In genomic region chr15:89802231-89802928, GRCh38 we compare ENCODE assay signal across 31 cellular contexts. TPM values are rescaled to one million over a fixed set of nuclear protein-coding genes. Genes with fewer than 3 reads are reported as not detected.
DNase-seq lines count a peak whose midpoint lies in the region; ATAC-seq and TF ChIP-seq lines count a peak whose summit lies in the region.
"Had no signal": no experiment of that assay in that cellular context is flagged by ENCODE, and none has a peak within 500 bp of the region (broad histone marks: within the 10 kb centered on the region; RNA-seq: fewer than 3 reads in every experiment).

No MANE protein-coding gene starts in this region.

- no peak overlapping the region for H4K91ac ChIP-seq in IMR-90 (ENCODE audit: insufficient read depth, low read depth, low read length)

- TF ChIP-seq CTCF in SK-N-SH (IDR thresholded peaks at IDR 0.05) (no peak), IMR-90 (conservative IDR thresholded peaks at IDR 0.05; ENCODE audit: low read depth, low read length) (no peak), body of pancreas (IDR thresholded peaks at IDR 0.05) (no peak), neural progenitor cell (IDR thresholded peaks at IDR 0.05) (no peak), upper lobe of left lung (IDR thresholded peaks at IDR 0.05) (no peak)

- intact Hi-C loops in IMR-90 (cut with micrococcal nuclease) (no loop called here), body of pancreas (cut with DNase I) (no loop called here)

- H3K9ac ChIP-seq in SK-N-SH (no peak overlapping the region), IMR-90 (ENCODE audit: low read depth, low read length) (no peak overlapping the region), neural progenitor cell (no peak overlapping the region)

- DNase-seq in SK-N-SH (peak; percentile 24), IMR-90 (no peak), body of pancreas (no peak), neural progenitor cell (ENCODE audit: low spot score) (no peak), upper lobe of left lung (no peak), islet precursor cell (no peak)
- DNase-seq in stimulated activated CD4-positive, alpha-beta T cell treated with anti-CD3 and anti-CD28 coated beads, Interleukin-4, amount 100 ng/mL, for 4 hours: no peak
- DNase-seq: activated CD8-positive, alpha-beta T cell treated with anti-CD3 and anti-CD28 coated beads for 36 hours; AML-193; caudate nucleus; CD8-positive, alpha-beta memory T cell; cortex of kidney; esophagus squamous epithelium; foreskin melanocyte; KG1; mesendoderm; MV-4-11; NCI-H510A; NK-92 treated with Interleukin-12 subunit alpha and Interleukin-12 subunit beta, amount 100 ng/mL, for 24 hours; stimulated activated CD8-positive, alpha-beta memory T cell treated with anti-CD3 and anti-CD28 coated beads, Interleukin-4, amount 100 ng/mL, for 48 hours; transverse colon had no signal

- no peak overlapping the region for H3K4ac ChIP-seq in IMR-90 (ENCODE audit: low read depth, low read length)

- H3K14ac ChIP-seq in IMR-90 (replicated peaks; ENCODE audit: low read depth, low read length): no peak overlapping the region

- ATAC-seq in SK-N-SH treated with all-trans-retinoic acid at 6 μM for 48 hours (no peak), IMR-90 (ENCODE audit: low read depth) (no peak), body of pancreas (no peak), upper lobe of left lung (ENCODE audit: low FRiP score in 2 of 2) (no peak)
- ATAC-seq: activated CD8-positive, alpha-beta T cell treated with anti-CD3 and anti-CD28 coated beads for 36 hours; activated T-helper 17 cell treated with anti-CD3 and anti-CD28 coated beads, Interleukin-2, amount 50 U/mL, for 72 hours; left lobe of liver; Panc1; psoas muscle had no signal

- H3K4me3 Mint-ChIP-seq in neural progenitor cell: no peak overlapping the region
- H3K4me3 Mint-ChIP-seq: activated CD8-positive, alpha-beta T cell treated with anti-CD3 and anti-CD28 coated beads for 36 hours; activated naive CD8-positive, alpha-beta T cell; activated T-helper 17 cell treated with anti-CD3 and anti-CD28 coated beads, Interleukin-2, amount 50 U/mL, for 72 hours; CD8-positive, alpha-beta memory T cell; T-helper 2 cell treated with Interferon-gamma antibody and Interleukin-4, amounts not matched to agents 5 μg/mL and 100 μg/mL, for 36 hours had no signal

- H3K36me3 ChIP-seq in SK-N-SH (replicated peaks in 1 of 2; ENCODE audit: control insufficient read depth in 1 of 2, insufficient read depth in 2 of 2, low read length in 1 of 2) (peaks cover 0 to 13% of the 10 kb centered on the region in 2 experiments), IMR-90 (ENCODE audit: control insufficient read depth, insufficient read depth, low read length) (peaks cover 64% of the 10 kb centered on the region), body of pancreas (replicated peaks in 1 of 2; ENCODE audit: insufficient read depth in 1 of 2, low read depth in 2 of 2) (peaks cover 5 to 15% of the 10 kb centered on the region in 2 donors), neural progenitor cell (no peaks in the 10 kb centered on the region), upper lobe of left lung (peaks cover 0 to 27% (median 2%) of the 10 kb centered on the region in 4 donors)
- H3K36me3 ChIP-seq: esophagus squamous epithelium, transverse colon had no signal

- peaks cover 12% of the 10 kb centered on the region for H3K27me3 Mint-ChIP-seq in neural progenitor cell (ENCODE audit: insufficient read depth, low read depth)
- H3K27me3 Mint-ChIP-seq: activated naive CD8-positive, alpha-beta T cell had no signal

- H3K27ac Mint-ChIP-seq in neural progenitor cell: peak overlapping the region; percentile 48
- H3K27ac Mint-ChIP-seq: activated CD8-positive, alpha-beta T cell treated with anti-CD3 and anti-CD28 coated beads for 36 hours; activated naive CD8-positive, alpha-beta T cell; activated T-helper 17 cell treated with anti-CD3 and anti-CD28 coated beads, Interleukin-2, amount 50 U/mL, for 72 hours; CD8-positive, alpha-beta memory T cell; T-helper 2 cell treated with Interferon-gamma antibody and Interleukin-4, amounts not matched to agents 5 μg/mL and 100 μg/mL, for 36 hours had no signal

- dilution Hi-C loops in IMR-90 (cut with HindIII; ENCODE audit: low sequenced_read_pairs, unreplicated experiment): no loop called here

- H3K9me3 Mint-ChIP-seq in neural progenitor cell: no peaks in the 10 kb centered on the region
- H3K9me3 Mint-ChIP-seq: activated CD8-positive, alpha-beta T cell treated with anti-CD3 and anti-CD28 coated beads for 36 hours; CD8-positive, alpha-beta memory T cell; T-helper 2 cell treated with Interferon-gamma antibody and Interleukin-4, amounts not matched to agents 5 μg/mL and 100 μg/mL, for 36 hours had no signal

- peak overlapping the region; percentile 31 for H2AK9ac ChIP-seq in IMR-90 (replicated peaks; ENCODE audit: low read depth, low read length, poor library complexity)

- in situ Hi-C loops in IMR-90 (cut with MboI; ENCODE audit: low sequenced_read_pairs): no loop called here

- no peak overlapping the region for H3K4me3 ChIP-seq in SK-N-SH (ENCODE audit: low read depth in 2 of 2, low read length in 1 of 2)
- no peak overlapping the region for H3K4me3 ChIP-seq in IMR-90 (ENCODE audit: insufficient read depth, low read depth, low read length)
- no peak overlapping the region for H3K4me3 ChIP-seq in body of pancreas
- H3K4me3 ChIP-seq in neural progenitor cell: no peak overlapping the region
- H3K4me3 ChIP-seq in upper lobe of left lung: no peak overlapping the region
- H3K4me3 ChIP-seq: A549, esophagus squamous epithelium, psoas muscle, SK-N-MC, transverse colon had no signal

- TF ChIP-seq EP300 in SK-N-SH (IDR thresholded peaks at IDR 0.05; ENCODE audit: borderline replicate concordance in 1 of 2, low read depth in 1 of 2, low read length in 1 of 2) (no peak), upper lobe of left lung (IDR thresholded peaks at IDR 0.05) (no peak)

- H3K36me3 Mint-ChIP-seq in neural progenitor cell: no peaks in the 10 kb centered on the region
- H3K36me3 Mint-ChIP-seq: activated naive CD8-positive, alpha-beta T cell; CD8-positive, alpha-beta memory T cell had no signal

- H3K27ac ChIP-seq in SK-N-SH (ENCODE audit: low read depth in 2 of 2, low read length in 1 of 2) (no peak overlapping the region), IMR-90 (ENCODE audit: insufficient read depth, low read length) (no peak overlapping the region), body of pancreas (peak overlapping the region in 3 of 4 donors; percentile 85 to 86 (median 86)), neural progenitor cell (no peak overlapping the region), upper lobe of left lung (no peak overlapping the region)
- H3K27ac ChIP-seq: esophagus squamous epithelium, psoas muscle, SK-N-MC, transverse colon had no signal

- no peak overlapping the region for H3K18ac ChIP-seq in IMR-90 (ENCODE audit: low read depth, low read length)

- POLR2A ChIA-PET in SK-N-SH (lab: Yijun Ruan, JAX) (no interaction called here), IMR-90 (lab: Charles Lee; ENCODE audit: unreplicated experiment) (no interaction called here)

- H4K8ac ChIP-seq in IMR-90 (ENCODE audit: low read depth in 2 of 2, low read length in 2 of 2): no peak overlapping the region

- no TSS peak for BruUV-seq in IMR-90 (replicated peaks; lab: Mats Ljungman, UMichigan)

- H3K4me2 ChIP-seq in SK-N-SH: no peak overlapping the region
- no peak overlapping the region for H3K4me2 ChIP-seq in IMR-90 (ENCODE audit: low read depth, low read length)
- no peak overlapping the region for H3K4me2 ChIP-seq in neural progenitor cell
- H3K4me2 ChIP-seq: A549 had no signal

- WGBS in SK-N-SH (ENCODE audit: low lambda C conversion rate): 88% methylated on average over 15 of the region's 16 CpGs
- WGBS in IMR-90 (ENCODE audit: extremely low coverage in 2 of 2, insufficient read length in 1 of 2), 2 experiments: 73% methylated on average over 8 of the region's 16 CpGs; no CpG with 5 or more reads in 1 of the 2 experiments
- 58 to 82% methylated on average over 16 of the region's 16 CpGs for WGBS in body of pancreas, 2 donors
- WGBS in upper lobe of left lung, 2 donors: 60 to 63% methylated on average over 16 of the region's 16 CpGs

- no peak overlapping the region for H2BK20ac ChIP-seq in IMR-90 (ENCODE audit: low read depth, low read length)

- H4K5ac ChIP-seq in IMR-90 (ENCODE audit: low read depth, low read length): no peak overlapping the region

- no peaks in the 10 kb centered on the region for H3K9me1 ChIP-seq in IMR-90 (ENCODE audit: insufficient read depth, low read length)

- H3K9me3 ChIP-seq in SK-N-SH (no peaks in the 10 kb centered on the region), IMR-90 (ENCODE audit: control insufficient read depth, insufficient read depth, low read length) (no peaks in the 10 kb centered on the region), body of pancreas (no peaks in the 10 kb centered on the region), neural progenitor cell (ENCODE audit: low read depth) (no peaks in the 10 kb centered on the region), upper lobe of left lung (no peaks in the 10 kb centered on the region)
- H3K9me3 ChIP-seq: A549, esophagus squamous epithelium, psoas muscle, transverse colon had no signal

- H3K4me1 ChIP-seq in SK-N-SH (ENCODE audit: control insufficient read depth in 1 of 2, insufficient read depth in 2 of 2, low read depth in 1 of 2, low read length in 1 of 2): no peaks in the 10 kb centered on the region
- no peaks in the 10 kb centered on the region for H3K4me1 ChIP-seq in IMR-90 (ENCODE audit: control insufficient read depth, insufficient read depth, low read length)
- peaks cover 80% of the 10 kb centered on the region for H3K4me1 ChIP-seq in body of pancreas
- no peaks in the 10 kb centered on the region for H3K4me1 ChIP-seq in neural progenitor cell
- H3K4me1 ChIP-seq in upper lobe of left lung: no peaks in the 10 kb centered on the region
- H3K4me1 ChIP-seq: esophagus squamous epithelium, psoas muscle had no signal

- TF ChIP-seq POLR2A in IMR-90 (IDR thresholded peaks at IDR 0.05; ENCODE audit: low read depth, low read length): no peak
- TF ChIP-seq POLR2A in body of pancreas (IDR thresholded peaks at IDR 0.05): no peak
- no peak for TF ChIP-seq POLR2A in upper lobe of left lung (IDR thresholded peaks at IDR 0.05)

- no peaks in the 10 kb centered on the region for H3K27me3 ChIP-seq in SK-N-SH (ENCODE audit: insufficient read depth)
- no peaks in the 10 kb centered on the region for H3K27me3 ChIP-seq in IMR-90 (ENCODE audit: control insufficient read depth, insufficient read depth, low read length)
- H3K27me3 ChIP-seq in body of pancreas: no peaks in the 10 kb centered on the region
- H3K27me3 ChIP-seq in neural progenitor cell: no peaks in the 10 kb centered on the region
- H3K27me3 ChIP-seq in upper lobe of left lung: no peaks in the 10 kb centered on the region
- H3K27me3 ChIP-seq: transverse colon had no signal

- H3K79me1 ChIP-seq in IMR-90 (ENCODE audit: low read depth in 1 of 2, low read length in 2 of 2): no peaks in the 10 kb centered on the region

- H2AK5ac ChIP-seq in IMR-90 (ENCODE audit: low read depth, low read length): no peak overlapping the region

- no peak overlapping the region for H2BK120ac ChIP-seq in IMR-90 (ENCODE audit: low read depth, low read length)

- CTCF ChIA-PET in SK-N-SH (lab: Yijun Ruan, JAX) (interaction anchor here (0.9 to 1.8 kb wide), 2 partner anchors 42 kb away, joined by 3 to 10 read pairs; no protein-coding TSS in a partner anchor), IMR-90 (lab: Yijun Ruan, JAX) (interaction anchor here (0.6 kb wide), 1 partner anchor 42 kb away, joined by 3 read pairs; no protein-coding TSS in a partner anchor)

- H2BK5ac ChIP-seq in IMR-90 (ENCODE audit: low read depth, low read length, poor library complexity, severe bottlenecking): no peak overlapping the region

- no peak overlapping the region for H3K23ac ChIP-seq in IMR-90 (ENCODE audit: low read depth, low read length)

- no peaks in the 10 kb centered on the region for H3F3A ChIP-seq in SK-N-SH (replicated peaks; ENCODE audit: insufficient read depth)
- H3F3A ChIP-seq in neural progenitor cell (ENCODE audit: low read depth): no peaks in the 10 kb centered on the region

- H2AFZ ChIP-seq in SK-N-SH (ENCODE audit: low read depth): no peak overlapping the region
- H2AFZ ChIP-seq in IMR-90 (replicated peaks; ENCODE audit: low read length, poor library complexity): no peak overlapping the region
- no peak overlapping the region for H2AFZ ChIP-seq in neural progenitor cell (replicated peaks)

- no peak overlapping the region for H3K56ac ChIP-seq in IMR-90 (ENCODE audit: extremely low read depth, insufficient read depth, low read length)

- no peaks in the 10 kb centered on the region for H3K9me2 ChIP-seq in SK-N-SH

- no peak overlapping the region for H2BK15ac ChIP-seq in IMR-90 (ENCODE audit: low read depth, low read length)

- no peak for TF ChIP-seq RAD21 in SK-N-SH (IDR thresholded peaks at IDR 0.05; ENCODE audit: low read length)
- TF ChIP-seq RAD21 in IMR-90 (IDR thresholded peaks at IDR 0.05; ENCODE audit: low read length): no peak

- H3K4me1 Mint-ChIP-seq in neural progenitor cell: peaks cover 9% of the 10 kb centered on the region
- H3K4me1 Mint-ChIP-seq: activated T-helper 17 cell treated with anti-CD3 and anti-CD28 coated beads, Interleukin-2, amount 50 U/mL, for 72 hours; CD8-positive, alpha-beta memory T cell had no signal

- H3K79me2 ChIP-seq in SK-N-SH (ENCODE audit: insufficient read depth): no peaks in the 10 kb centered on the region
- H3K79me2 ChIP-seq in neural progenitor cell (ENCODE audit: low read depth): no peaks in the 10 kb centered on the region

- H4K20me1 ChIP-seq in SK-N-SH (ENCODE audit: insufficient read depth) (no peaks in the 10 kb centered on the region), IMR-90 (ENCODE audit: insufficient read depth, low read length) (no peaks in the 10 kb centered on the region), neural progenitor cell (ENCODE audit: low read depth) (no peaks in the 10 kb centered on the region)

RNA-seq across cellular contexts. Expression of gene ANPEP, which starts 12.3 kb away (rescaled TPM):
- polyA plus RNA-seq in SK-N-SH (2012; rRNA removed): 25.8 and 51.0 TPM in 2 replicates
- polyA plus RNA-seq in SK-N-SH (2012; cell fraction: cytosol; rRNA removed): 16.3 and 22.6 TPM in 2 replicates
- polyA plus RNA-seq in SK-N-SH (2012; cell fraction: nucleus; rRNA removed): 59.5 and 61.6 TPM in 2 replicates
- 8.4 and 8.6 TPM in 2 replicates for total RNA-seq in IMR-90 (2012; rRNA removed)
- 40.4 and 47.0 TPM in 2 replicates for polyA plus RNA-seq in IMR-90 (2012; rRNA removed)
- polyA plus RNA-seq in IMR-90 (2012; cell fraction: cytosol; rRNA removed): 50.7 and 52.3 TPM in 2 replicates
- 95.5 and 110 TPM in 2 replicates for polyA plus RNA-seq in IMR-90 (2012; cell fraction: nucleus; rRNA removed; ENCODE audit: low replicate concordance)
- total RNA-seq in body of pancreas: 100 to 1,000 TPM; 361 to 733 TPM
- 2.7 and 4.7 TPM in 2 replicates for total RNA-seq in neural progenitor cell (ENCODE audit: low replicate concordance)
- 100 to 1,000 TPM in 3 of 6 donors, 10 to 100 TPM in 3; 52.7 to 201 (median 98.9) TPM for total RNA-seq in upper lobe of left lung
- total RNA-seq: activated CD8-positive, alpha-beta T cell treated with anti-CD3 and anti-CD28 coated beads for 36 hours had no signal
- polyA plus RNA-seq: CD8-positive, alpha-beta memory T cell had no signal

RNA-seq across cellular contexts. Expression of gene MESP2, which starts 26.2 kb away (rescaled TPM):
- polyA plus RNA-seq in SK-N-SH (2012; rRNA removed): 0.21 and 0.31 TPM in 2 replicates
- 0.14 and 0.43 TPM in 2 replicates for polyA plus RNA-seq in SK-N-SH (2012; cell fraction: cytosol; rRNA removed)
- 0.19 and 0.32 TPM in 2 replicates for polyA plus RNA-seq in SK-N-SH (2012; cell fraction: nucleus; rRNA removed)
- total RNA-seq in IMR-90 (2012; rRNA removed): 0.18 and 0.28 TPM in 2 replicates
- polyA plus RNA-seq in IMR-90 (2012; rRNA removed): 0.32 and 0.34 TPM in 2 replicates
- polyA plus RNA-seq in IMR-90 (2012; cell fraction: cytosol; rRNA removed): 0.26 and 0.43 TPM in 2 replicates
- 0.13 and 0.34 TPM in 2 replicates for polyA plus RNA-seq in IMR-90 (2012; cell fraction: nucleus; rRNA removed; ENCODE audit: low replicate concordance)
- 1 to 10 TPM in 1 of 2 donors, not detected in 1; 1.8 TPM for total RNA-seq in body of pancreas
- total RNA-seq in neural progenitor cell (ENCODE audit: low replicate concordance): 0.19 TPM in 1 of 2 replicates, not detected in the other
- total RNA-seq in upper lobe of left lung: under 1 TPM in 1 of 6 donors, not detected in 5; 0.26 TPM
- total RNA-seq: activated CD8-positive, alpha-beta T cell treated with anti-CD3 and anti-CD28 coated beads for 36 hours; aorta; CD8-positive, alpha-beta memory T cell had no signal
- polyA plus RNA-seq: CD8-positive, alpha-beta memory T cell had no signal

RNA-seq across cellular contexts. Expression of gene MESP1, which starts 51.3 kb away (rescaled TPM):
- polyA plus RNA-seq in SK-N-SH (2012; rRNA removed) (0.52 and 0.74 TPM in 2 replicates), IMR-90 (2012; rRNA removed) (0.10 and 0.13 TPM in 2 replicates)
- 0.35 and 0.51 TPM in 2 replicates for polyA plus RNA-seq in SK-N-SH (2012; cell fraction: cytosol; rRNA removed)
- 0.32 and 0.90 TPM in 2 replicates for polyA plus RNA-seq in SK-N-SH (2012; cell fraction: nucleus; rRNA removed)
- total RNA-seq in IMR-90 (2012; rRNA removed) (under 0.01 TPM in 1 of 2 replicates, not detected in the other), body of pancreas (1 to 10 TPM; 2.1 to 4.3 TPM), neural progenitor cell (ENCODE audit: low replicate concordance) (0.31 TPM in 1 of 2 replicates, not detected in the other), upper lobe of left lung (1 to 10 TPM in 5 of 6 donors, under 1 TPM in 1; 0.49 to 3.5 (median 1.7) TPM)
- 0.41 and 0.54 TPM in 2 replicates for polyA plus RNA-seq in IMR-90 (2012; cell fraction: cytosol; rRNA removed)
- 0.05 and 0.18 TPM in 2 replicates for polyA plus RNA-seq in IMR-90 (2012; cell fraction: nucleus; rRNA removed; ENCODE audit: low replicate concordance)

Comparison
In these comparisons a context has a peak if more than half of its experiments do, and no peak if none do; other contexts are left out.
1. H3K27ac ChIP-seq: peak in body of pancreas (3 of 4); none in SK-N-SH (0 of 2), IMR-90 (single experiment), neural progenitor cell (single experiment) and upper lobe of left lung (0 of 4).